In genomic region chr9:93261281-93261680, GRCh38 we compare ENCODE assay signal across 13 cellular contexts.
DNase-seq lines count a peak whose midpoint lies in the region; ATAC-seq and TF ChIP-seq lines count a peak whose summit lies in the region.
"Had no signal": no experiment of that assay in that cellular context is flagged by ENCODE, and none has a peak within 500 bp of the region (broad histone marks: within the 10 kb centered on the region; RNA-seq: fewer than 3 reads in every experiment).

No MANE protein-coding gene starts in this region.

- TF ChIP-seq CTCF in left ventricle myocardium inferior (IDR thresholded peaks at IDR 0.05; ENCODE audit: borderline replicate concordance) = no peak
- TF ChIP-seq CTCF in esophagus muscularis mucosa (IDR thresholded peaks at IDR 0.05) = no peak
- no peak for TF ChIP-seq CTCF in upper lobe of right lung (IDR thresholded peaks at IDR 0.05)

- H3K27me3 ChIP-seq in left ventricle myocardium inferior (ENCODE audit: low read depth) = peaks cover 7% of the 10 kb centered on the region
- no peaks in the 10 kb centered on the region for H3K27me3 ChIP-seq in esophagus muscularis mucosa
- no peaks in the 10 kb centered on the region for H3K27me3 ChIP-seq in upper lobe of right lung
- H3K27me3 ChIP-seq in effector memory CD4-positive, alpha-beta T cell (replicated peaks; ENCODE audit: control insufficient read depth, insufficient read depth, low read length, poor library complexity, severe bottlenecking) = no peaks in the 10 kb centered on the region

- intact Hi-C loops in left ventricle myocardium inferior (cut with micrococcal nuclease) = no loop called here
- intact Hi-C loops in left cardiac atrium (cut with DNase I) = no loop called here
- intact Hi-C loops in esophagus muscularis mucosa (cut with DNase I) = no loop called here
- intact Hi-C loops in upper lobe of right lung (cut with DNase I) = no loop called here

- TF ChIP-seq POLR2A in esophagus muscularis mucosa (IDR thresholded peaks at IDR 0.05; ENCODE audit: low read depth) = no peak

- no peak for TF ChIP-seq EP300 in esophagus muscularis mucosa (IDR thresholded peaks at IDR 0.05)

- 89% methylated on average over 5 of the region's 10 CpGs for WGBS in esophagus muscularis mucosa

- peaks cover 12% of the 10 kb centered on the region for H3K36me3 ChIP-seq in left ventricle myocardium inferior
- H3K36me3 ChIP-seq in esophagus muscularis mucosa = peaks cover 0 to 73% (median 32%) of the 10 kb centered on the region in 4 donors
- no peaks in the 10 kb centered on the region for H3K36me3 ChIP-seq in upper lobe of right lung
- no peaks in the 10 kb centered on the region for H3K36me3 ChIP-seq in effector memory CD4-positive, alpha-beta T cell (ENCODE audit: control insufficient read depth, insufficient read depth, low read length)

- no peak for ATAC-seq in left cardiac atrium
- no peak for ATAC-seq in upper lobe of right lung
- ATAC-seq: naive thymus-derived CD8-positive, alpha-beta T cell had no signal

- no peak for DNase-seq in left ventricle myocardium inferior
- DNase-seq in left cardiac atrium = no peak
- peak; percentile 5 for DNase-seq in NCI-H146 treated with DMSO at 0.1 percent for 48 hours (lab: John Stamatoyannopoulos, UW; ENCODE audit: unreplicated experiment)
- peak; percentile 78 for DNase-seq in esophagus muscularis mucosa (ENCODE audit: extremely low spot score)
- peak; percentile 56 for DNase-seq in upper lobe of right lung
- DNase-seq in effector memory CD4-positive, alpha-beta T cell = no peak
- DNase-seq in effector CD4-positive, alpha-beta T cell = no peak
- DNase-seq: activated CD4-positive, alpha-beta T cell treated with anti-CD3 and anti-CD28 coated beads for 4 hours; activated naive CD4-positive, alpha-beta T cell treated with anti-CD3 and anti-CD28 coated beads for 36 hours; CD4-positive, CD25-positive, alpha-beta regulatory T cell; NCI-H1436 treated with DMSO at 0.1 percent for 48 hours; PC-9 had no signal

- H3K4me3 ChIP-seq in left ventricle myocardium inferior = no peak overlapping the region
- H3K4me3 ChIP-seq in esophagus muscularis mucosa = no peak overlapping the region
- H3K4me3 ChIP-seq in upper lobe of right lung = no peak overlapping the region
- no peak overlapping the region for H3K4me3 ChIP-seq in effector memory CD4-positive, alpha-beta T cell (ENCODE audit: insufficient read depth, low read depth, low read length, poor library complexity, severe bottlenecking)
- H3K4me3 ChIP-seq: PC-9 had no signal

- H3K27ac ChIP-seq in left ventricle myocardium inferior (replicated peaks) (peak overlapping the region; percentile 45), esophagus muscularis mucosa (replicated peaks in 1 of 4) (no peak overlapping the region), upper lobe of right lung (no peak overlapping the region)
- no peak overlapping the region for H3K27ac ChIP-seq in effector memory CD4-positive, alpha-beta T cell (ENCODE audit: insufficient read depth, low read length, poor library complexity, severe bottlenecking)
- H3K27ac ChIP-seq: PC-9 had no signal

- H3K9me3 ChIP-seq in left ventricle myocardium inferior (replicated peaks) = no peaks in the 10 kb centered on the region
- H3K9me3 ChIP-seq in esophagus muscularis mucosa = no peaks in the 10 kb centered on the region
- no peaks in the 10 kb centered on the region for H3K9me3 ChIP-seq in upper lobe of right lung
- H3K9me3 ChIP-seq in effector memory CD4-positive, alpha-beta T cell (ENCODE audit: control insufficient read depth, low read length) = no peaks in the 10 kb centered on the region

- peaks cover 44% of the 10 kb centered on the region for H3K4me1 ChIP-seq in left ventricle myocardium inferior
- H3K4me1 ChIP-seq in esophagus muscularis mucosa = peaks cover 0 to 4% (median 0%) of the 10 kb centered on the region in 4 donors
- H3K4me1 ChIP-seq in upper lobe of right lung = no peaks in the 10 kb centered on the region
- no peaks in the 10 kb centered on the region for H3K4me1 ChIP-seq in effector memory CD4-positive, alpha-beta T cell (ENCODE audit: control insufficient read depth, insufficient read depth, low read length, poor library complexity, severe bottlenecking)

Comparison
In these comparisons a context has a peak if more than half of its experiments do, and no peak if none do; other contexts are left out.
1. DNase-seq: peak in NCI-H146 treated with DMSO at 0.1 percent for 48 hours (single experiment), esophagus muscularis mucosa (single experiment) and upper lobe of right lung (single experiment); none in left ventricle myocardium inferior (single experiment), left cardiac atrium (single experiment), effector memory CD4-positive, alpha-beta T cell (0 of 3) and effector CD4-positive, alpha-beta T cell (single experiment).